Comparison of ENCODE assay signal across 8 cellular contexts in the genomic region with DNA sequence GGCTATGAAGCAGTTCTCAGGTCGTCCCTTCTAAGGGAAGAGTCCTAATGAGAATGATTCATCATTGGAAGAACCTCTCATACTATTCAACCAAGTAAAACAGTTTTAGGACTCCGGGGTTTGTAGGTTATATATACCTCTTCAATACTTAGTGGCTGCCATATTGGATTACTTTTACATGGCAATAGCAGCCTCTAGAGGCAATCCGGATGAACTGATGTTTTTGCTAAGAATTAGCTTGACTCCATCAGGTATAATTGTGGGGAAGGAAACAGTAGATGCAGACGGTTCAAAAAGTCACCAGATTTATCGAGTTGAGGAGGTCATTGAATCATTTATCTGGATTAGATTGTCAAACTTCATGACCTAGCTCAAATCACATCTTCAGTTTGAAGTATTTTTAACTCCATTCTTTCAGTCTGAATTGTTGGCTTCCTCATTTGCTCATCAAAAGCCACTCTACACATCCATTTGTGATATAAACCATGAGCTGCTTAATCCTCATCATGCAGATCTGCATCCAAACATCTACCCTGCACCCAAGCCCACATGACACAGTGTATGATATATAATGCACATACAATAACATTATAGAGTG. TPM values are rescaled to one million over a fixed set of nuclear protein-coding genes. Genes with fewer than 3 reads are reported as not detected.
DNase-seq lines count a peak whose midpoint lies in the region; ATAC-seq and TF ChIP-seq lines count a peak whose summit lies in the region.

No MANE protein-coding gene starts in this region.

- intact Hi-C loops in left ventricle myocardium inferior (cut with micrococcal nuclease) = loop anchor here (10.0 kb wide), 1 partner anchor 382 kb away; no protein-coding TSS in a partner anchor

- no peak overlapping the region for H3K9ac ChIP-seq in smooth muscle cell (ENCODE audit: low read depth)

- peak overlapping the region; percentile 24 for H2AFZ ChIP-seq in smooth muscle cell (ENCODE audit: low read depth)

- CTCF ChIA-PET in WTC11 (lab: Charles Lee) = interaction anchor here (0.5 to 2.4 kb wide), 16 partner anchors 9 to 383 kb away, joined by 3 to 21 read pairs (median 4); a partner anchor contains a TSS

- no peak overlapping the region for H3K4me2 ChIP-seq in smooth muscle cell

- no peaks in the 10 kb centered on the region for H3K27me3 ChIP-seq in CD4-positive, CD25-positive, alpha-beta regulatory T cell (ENCODE audit: control insufficient read depth, insufficient read depth, low read length)
- no peaks in the 10 kb centered on the region for H3K27me3 ChIP-seq in left ventricle myocardium inferior (ENCODE audit: low read depth)
- no peaks in the 10 kb centered on the region for H3K27me3 ChIP-seq in smooth muscle cell (ENCODE audit: low read depth)

- POLR2A ChIA-PET in WTC11 (lab: Charles Lee) = no interaction called here

- TF ChIP-seq CTCF in WTC11 (IDR thresholded peaks at IDR 0.05) (peak; percentile 50; the same call in 1 of the 2 replicates), left ventricle myocardium inferior (IDR thresholded peaks at IDR 0.05; ENCODE audit: borderline replicate concordance) (peak; percentile 85), smooth muscle cell (IDR thresholded peaks at IDR 0.05; ENCODE audit: borderline replicate concordance, insufficient read depth, poor library complexity, severe bottlenecking) (peak; percentile 73)

- no peaks in the 10 kb centered on the region for H3K27me3 Mint-ChIP-seq in CD4-positive, CD25-positive, alpha-beta regulatory T cell
- no peaks in the 10 kb centered on the region; the same call in 1 of the 2 replicates for H3K27me3 Mint-ChIP-seq in WTC11 (ENCODE audit: low read depth)

- H3K36me3 ChIP-seq in CD4-positive, CD25-positive, alpha-beta regulatory T cell (ENCODE audit: control insufficient read depth, insufficient read depth, low read length) = no peaks in the 10 kb centered on the region
- H3K36me3 ChIP-seq in left ventricle myocardium inferior (peaks cover 19% of the 10 kb centered on the region), smooth muscle cell (ENCODE audit: low read depth) (no peaks in the 10 kb centered on the region)

- H3K9me3 ChIP-seq in CD4-positive, CD25-positive, alpha-beta regulatory T cell (ENCODE audit: control insufficient read depth in 2 of 2, low read length in 2 of 2) = no peaks in the 10 kb centered on the region
- H3K9me3 ChIP-seq in left ventricle myocardium inferior (replicated peaks) (no peaks in the 10 kb centered on the region), smooth muscle cell (replicated peaks; ENCODE audit: low read depth) (no peaks in the 10 kb centered on the region)

- no peaks in the 10 kb centered on the region for H3F3A ChIP-seq in smooth muscle cell (ENCODE audit: low read depth)

- DNase-seq in CD4-positive, CD25-positive, alpha-beta regulatory T cell = peak in 2 of 3 donors; percentile 8 to 38
- DNase-seq in NCI-H1694 treated with DMSO at 0.1 percent for 48 hours (lab: John Stamatoyannopoulos, UW) (peak; percentile 29), WTC11 (ENCODE audit: low spot score) (no peak), left ventricle myocardium inferior (no peak), smooth muscle cell (lab: John Stamatoyannopoulos, UW; ENCODE audit: unreplicated experiment) (no peak), NCI-H2196 (lab: John Stamatoyannopoulos, UW; ENCODE audit: unreplicated experiment) (no peak)

- H4K20me1 ChIP-seq in smooth muscle cell (ENCODE audit: low read depth) = no peaks in the 10 kb centered on the region

- 25% methylated on average over 5 of the region's 5 CpGs for WGBS in smooth muscle cell (ENCODE audit: low lambda C conversion rate)

- H3K9me3 Mint-ChIP-seq in CD4-positive, CD25-positive, alpha-beta regulatory T cell = no peaks in the 10 kb centered on the region
- H3K9me3 Mint-ChIP-seq in WTC11 = no peaks in the 10 kb centered on the region

- no peaks in the 10 kb centered on the region for H3K36me3 Mint-ChIP-seq in CD4-positive, CD25-positive, alpha-beta regulatory T cell
- H3K36me3 Mint-ChIP-seq in WTC11 = no peaks in the 10 kb centered on the region

- H3K4me3 Mint-ChIP-seq in CD4-positive, CD25-positive, alpha-beta regulatory T cell = no peak overlapping the region
- no peak overlapping the region for H3K4me3 Mint-ChIP-seq in WTC11

- no peak overlapping the region for H3K4me3 ChIP-seq in CD4-positive, CD25-positive, alpha-beta regulatory T cell (ENCODE audit: low read depth, low read length)
- no peak overlapping the region for H3K4me3 ChIP-seq in left ventricle myocardium inferior
- H3K4me3 ChIP-seq in smooth muscle cell = no peak overlapping the region

- ATAC-seq in CD4-positive, CD25-positive, alpha-beta regulatory T cell (ENCODE audit: low read depth in 2 of 2) = no peak
- peak; percentile 97 for ATAC-seq in GM18519 (IDR thresholded peaks at IDR 0.05; ENCODE audit: low FRiP score, unreplicated experiment)
- peak; percentile 99 for ATAC-seq in HG02885 (IDR thresholded peaks at IDR 0.05; ENCODE audit: poor library complexity, unreplicated experiment)
- ATAC-seq in WTC11 = peak; percentile 99

- H3K27ac ChIP-seq in CD4-positive, CD25-positive, alpha-beta regulatory T cell (ENCODE audit: insufficient read depth, low read length, poor library complexity, severe bottlenecking) = no peak overlapping the region
- H3K27ac ChIP-seq in left ventricle myocardium inferior (replicated peaks) (peak overlapping the region; percentile 37), smooth muscle cell (ENCODE audit: low read depth) (no peak overlapping the region)

- no peaks in the 10 kb centered on the region for H3K4me1 ChIP-seq in CD4-positive, CD25-positive, alpha-beta regulatory T cell (ENCODE audit: control insufficient read depth, insufficient read depth, low read length, poor library complexity, severe bottlenecking)
- H3K4me1 ChIP-seq in left ventricle myocardium inferior (peaks cover 65% of the 10 kb centered on the region), smooth muscle cell (ENCODE audit: low read depth) (no peaks in the 10 kb centered on the region)

- H3K27ac Mint-ChIP-seq in CD4-positive, CD25-positive, alpha-beta regulatory T cell = no peak overlapping the region
- H3K27ac Mint-ChIP-seq in WTC11 = no peak overlapping the region

- peaks cover 0 to 3% (median 0%) of the 10 kb centered on the region in 4 donors for H3K4me1 Mint-ChIP-seq in CD4-positive, CD25-positive, alpha-beta regulatory T cell
- peaks cover 8% of the 10 kb centered on the region for H3K4me1 Mint-ChIP-seq in WTC11

- no peaks in the 10 kb centered on the region for H3K79me2 ChIP-seq in smooth muscle cell (ENCODE audit: low read depth)

TF ChIP-seq in WTC11, 78 proteins besides CTCF, POLR2A, EP300 and RAD21:
- TF ChIP-seq FOXK1 (CRISPR knock-in tag; IDR thresholded peaks at IDR 0.05) = no peak

RNA-seq across cellular contexts. Expression of a gene that starts 28.4 kb away (rescaled TPM):
- 2.5 TPM for total RNA-seq in CD4-positive, CD25-positive, alpha-beta regulatory T cell
- polyA plus RNA-seq in CD4-positive, CD25-positive, alpha-beta regulatory T cell = under 1 TPM in 2 of 4 donors, not detected in 2; 0.12 to 0.16 TPM
- 6.4 to 12.7 TPM (median 7.1 TPM) in 3 replicates for total RNA-seq in WTC11 (2021)
- total RNA-seq in left ventricle myocardium inferior = 12.6 TPM
- 32.2 and 35.4 TPM in 2 replicates for total RNA-seq in smooth muscle cell
- polyA plus RNA-seq in smooth muscle cell = 16.3 and 26.7 TPM in 2 replicates

Comparison
In these comparisons a context has a peak if more than half of its experiments do, and no peak if none do; other contexts are left out.
1. ATAC-seq: peak in GM18519 (single experiment), HG02885 (single experiment) and WTC11 (single experiment); none in CD4-positive, CD25-positive, alpha-beta regulatory T cell (0 of 2).
2. DNase-seq: peak in CD4-positive, CD25-positive, alpha-beta regulatory T cell (2 of 3) and NCI-H1694 treated with DMSO at 0.1 percent for 48 hours (single experiment); none in WTC11 (single experiment), left ventricle myocardium inferior (single experiment), smooth muscle cell (single experiment) and NCI-H2196 (single experiment).
3. Peak in every context shown above with its lines, with median percentiles within 50 percentile points of each other: CTCF ChIP-seq.